15 cellular contexts compared by ENCODE assay signal in genomic region chr1:100971021-100971420, GRCh38.
"Had no signal": no experiment of that assay in that cellular context is flagged by ENCODE, and none has a peak within 500 bp of the region (broad histone marks: within the 10 kb centered on the region; RNA-seq: fewer than 3 reads in every experiment).

No MANE protein-coding gene starts in this region.

- H3K27ac Mint-ChIP-seq: activated B cell treated with CpG ODN at 0.5 μM for 24 hours; activated CD4-positive, alpha-beta T cell treated with anti-CD3 and anti-CD28 coated beads, Interleukin-2, amount 10 ng/mL, durations not matched to agents 24 days and 14 days; activated CD8-positive, alpha-beta T cell treated with anti-CD3 and anti-CD28 coated beads, Interleukin-2, amount 10 ng/mL, durations not matched to agents 7 days and 5 days had no signal

- H3K27me3 Mint-ChIP-seq: activated B cell treated with CpG ODN at 0.5 μM for 24 hours; activated CD4-positive, alpha-beta T cell treated with anti-CD3 and anti-CD28 coated beads, Interleukin-2, amount 10 ng/mL, durations not matched to agents 24 days and 14 days had no signal

- H3K4me3 ChIP-seq: esophagus squamous epithelium, SK-N-MC, spleen, tibial artery, uterus had no signal

- H3K27me3 ChIP-seq: esophagus squamous epithelium, spleen, tibial artery, uterus had no signal

- H3K36me3 ChIP-seq: uterus had no signal

- H3K27ac ChIP-seq: esophagus squamous epithelium, SK-N-MC, spleen, tibial artery, uterus had no signal

- H3K4me3 Mint-ChIP-seq: activated B cell treated with CpG ODN at 0.5 μM for 24 hours; activated CD4-positive, alpha-beta T cell treated with anti-CD3 and anti-CD28 coated beads, Interleukin-2, amount 10 ng/mL, durations not matched to agents 24 days and 14 days; activated CD8-positive, alpha-beta T cell treated with anti-CD3 and anti-CD28 coated beads, Interleukin-2, amount 10 ng/mL, durations not matched to agents 7 days and 5 days had no signal

- ATAC-seq: activated CD8-positive, alpha-beta T cell treated with anti-CD3 and anti-CD28 coated beads, Interleukin-2, amount 10 ng/mL, durations not matched to agents 7 days and 5 days; left ventricle myocardium superior; sciatic nerve had no signal

- DNase-seq: activated B cell treated with CpG ODN at 0.5 μM for 24 hours; activated CD4-positive, alpha-beta T cell treated with anti-CD3 and anti-CD28 coated beads, Interleukin-2, amount 10 ng/mL, durations not matched to agents 24 days and 14 days; activated CD8-positive, alpha-beta memory T cell treated with anti-CD3 and anti-CD28 coated beads, Interleukin-2, amount 50 U/mL, for 4 hours; activated CD8-positive, alpha-beta T cell treated with anti-CD3 and anti-CD28 coated beads, Interleukin-2, amount 10 ng/mL, durations not matched to agents 7 days and 5 days; activated naive CD4-positive, alpha-beta T cell treated with Interleukin-2 at 50 U/mL for 16 hours; esophagus squamous epithelium; hypothalamus; left ventricle myocardium superior; mesenchymal stem cell; spleen; T-helper 1 cell; tibial artery; uterus had no signal

- H3K9me3 ChIP-seq: esophagus squamous epithelium, spleen, tibial artery, uterus had no signal

- H3K9me3 Mint-ChIP-seq: activated B cell treated with CpG ODN at 0.5 μM for 24 hours; activated CD4-positive, alpha-beta T cell treated with anti-CD3 and anti-CD28 coated beads, Interleukin-2, amount 10 ng/mL, durations not matched to agents 24 days and 14 days had no signal

- H3K4me1 ChIP-seq: esophagus squamous epithelium, uterus had no signal
